In the genomic region with DNA sequence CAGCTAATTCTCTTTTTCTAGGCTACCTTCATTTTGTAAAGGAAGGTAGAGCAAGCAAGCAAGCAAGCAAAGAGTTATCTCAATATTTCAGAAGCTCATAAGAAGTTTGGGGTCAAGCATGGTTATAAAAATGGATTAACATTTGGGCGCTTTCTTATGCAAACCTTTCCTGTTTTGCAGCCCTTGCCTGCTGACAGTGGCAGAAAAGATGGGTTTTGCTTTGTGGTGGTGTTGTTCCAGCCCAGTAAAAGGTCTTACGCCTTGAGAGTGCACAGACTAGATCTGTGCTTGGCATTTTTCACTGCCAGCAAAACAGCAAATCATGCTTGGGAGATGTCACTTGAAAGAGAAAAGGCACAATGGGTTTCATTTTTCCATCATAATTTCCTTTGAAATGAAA, we compare ENCODE assay signal across 26 cellular contexts.
DNase-seq lines count a peak whose midpoint lies in the region; ATAC-seq, FAIRE-seq and TF ChIP-seq lines count a peak whose summit lies in the region.
"Had no signal": no experiment of that assay in that cellular context is flagged by ENCODE, and none has a peak within 500 bp of the region (broad histone marks: within the 10 kb centered on the region; RNA-seq: fewer than 3 reads in every experiment).

No MANE protein-coding gene starts in this region.

- no peak overlapping the region for H3K23ac ChIP-seq in H1 (ENCODE audit: insufficient read length)

- intact Hi-C loops in lower leg skin (cut with DNase I; ENCODE audit: low total_unique reads), result no loop called here

- POLR2A ChIA-PET in H1 (lab: Charles Lee; ENCODE audit: partially characterized antibody), result no interaction called here

- no peak overlapping the region for H2BK15ac ChIP-seq in H1 (ENCODE audit: low read length)

- H3K56ac ChIP-seq in H1 (replicated peaks; ENCODE audit: insufficient read length, low read depth, low read length), result no peak overlapping the region

- H3K79me1 ChIP-seq in H1 (ENCODE audit: low read depth, low read length), result no peaks in the 10 kb centered on the region

- H4K8ac ChIP-seq in H1 (ENCODE audit: extremely low read depth, insufficient read depth, low read length), result no peak overlapping the region

- no peak overlapping the region for H4K5ac ChIP-seq in H1 (ENCODE audit: insufficient read length, low read depth, low read length)

- H3K9me3 ChIP-seq in DND-41 (ENCODE audit: insufficient read depth, low read length, severe bottlenecking) (no peaks in the 10 kb centered on the region), H1 (ENCODE audit: insufficient read depth in 2 of 2, low read depth in 1 of 2, low read length in 1 of 2) (no peaks in the 10 kb centered on the region), neural progenitor cell (ENCODE audit: low read depth) (no peaks in the 10 kb centered on the region)
- H3K9me3 ChIP-seq: BE2C, BLaER1 had no signal

- DNase-seq in DND-41 (no peak), GM23338 (ENCODE audit: low spot score) (no peak), H1 (ENCODE audit: low read depth in 1 of 2, low spot score in 2 of 2) (no peak), neural progenitor cell (ENCODE audit: low spot score) (no peak), lower leg skin (ENCODE audit: low spot score in 2 of 2) (no peak), T-helper 9 cell (no peak), GM13977 (ENCODE audit: low spot score) (no peak)
- DNase-seq: 8988T; ACHN; BE2C; C1 segment of cervical spinal cord; CD4-positive, alpha-beta memory T cell; CD4-positive, CD25-positive, alpha-beta regulatory T cell; CD8-positive, alpha-beta memory T cell; COR-L47; DMS 273 treated with DMSO at 0.1 percent for 48 hours; DMS153; DMS53; DMS79; GF-D8 had no signal

- peaks cover 5% of the 10 kb centered on the region; the same call in 2 of the 3 replicates for H3K4me1 Mint-ChIP-seq in GM23338
- no peaks in the 10 kb centered on the region for H3K4me1 Mint-ChIP-seq in neural progenitor cell
- H3K4me1 Mint-ChIP-seq: CD14-positive monocyte; CD4-positive, alpha-beta memory T cell; CD4-positive, CD25-positive, alpha-beta regulatory T cell; CD8-positive, alpha-beta memory T cell had no signal

- H3K9me3 Mint-ChIP-seq in GM23338 (no peaks in the 10 kb centered on the region), neural progenitor cell (no peaks in the 10 kb centered on the region)

- no peaks in the 10 kb centered on the region for H3K27me3 ChIP-seq in DND-41 (ENCODE audit: insufficient read depth, low read length, poor library complexity)
- no peaks in the 10 kb centered on the region for H3K27me3 ChIP-seq in GM23338 (ENCODE audit: insufficient read depth)
- H3K27me3 ChIP-seq in H1 (replicated peaks in 1 of 4; ENCODE audit: control insufficient read depth in 3 of 4, extremely low read depth in 1 of 4, insufficient read depth in 3 of 4, low read length in 3 of 4), result no peaks in the 10 kb centered on the region
- H3K27me3 ChIP-seq in neural progenitor cell, result no peaks in the 10 kb centered on the region
- H3K27me3 ChIP-seq: BE2C, BLaER1 had no signal

- H2BK12ac ChIP-seq in H1 (ENCODE audit: low read depth, low read length), result no peak overlapping the region

- H3K4me1 ChIP-seq in DND-41 (ENCODE audit: insufficient read depth, low read length) (peaks cover 26% of the 10 kb centered on the region), GM23338 (ENCODE audit: insufficient read depth) (peaks cover 13% of the 10 kb centered on the region; the same call in 1 of the 2 replicates), H1 (replicated peaks in 1 of 4; ENCODE audit: control insufficient read depth in 3 of 4, insufficient read depth in 4 of 4, low read length in 3 of 4) (peaks cover 0 to 5% (median 0%) of the 10 kb centered on the region in 4 experiments; a peak in 2 of 7 replicates), neural progenitor cell (no peaks in the 10 kb centered on the region)
- H3K4me1 ChIP-seq: BE2C had no signal

- no peak overlapping the region for H2BK120ac ChIP-seq in H1 (replicated peaks; ENCODE audit: low read depth, low read length)

- H3K4me2 ChIP-seq in DND-41 (ENCODE audit: insufficient read depth, low read length) (no peak overlapping the region), GM23338 (no peak overlapping the region), H1 (ENCODE audit: insufficient read depth in 1 of 2, low read depth in 2 of 2, low read length in 2 of 2) (no peak overlapping the region), neural progenitor cell (no peak overlapping the region)
- H3K4me2 ChIP-seq: BLaER1 had no signal

- H3K27me3 Mint-ChIP-seq in GM23338 (ENCODE audit: insufficient read depth, low read depth, poor library complexity) (peaks cover 3% of the 10 kb centered on the region), neural progenitor cell (ENCODE audit: insufficient read depth, low read depth) (no peaks in the 10 kb centered on the region)
- H3K27me3 Mint-ChIP-seq: CD4-positive, CD25-positive, alpha-beta regulatory T cell; CD8-positive, alpha-beta memory T cell had no signal

- H3K18ac ChIP-seq in H1 (ENCODE audit: extremely low read depth, low read length), result no peak overlapping the region

- H2BK5ac ChIP-seq in H1 (ENCODE audit: low read depth, low read length), result no peak overlapping the region

- H3K79me2 ChIP-seq in DND-41 (ENCODE audit: insufficient read depth, low read length) (no peaks in the 10 kb centered on the region), GM23338 (replicated peaks; ENCODE audit: insufficient read depth) (no peaks in the 10 kb centered on the region), H1 (ENCODE audit: control insufficient read depth in 1 of 2, insufficient read depth in 2 of 2, low read length in 2 of 2) (no peaks in the 10 kb centered on the region), neural progenitor cell (ENCODE audit: low read depth) (no peaks in the 10 kb centered on the region)

- no peak for TF ChIP-seq RAD21 in H1 (IDR thresholded peaks at IDR 0.05 in 1 of 2, conservative IDR thresholded peaks at IDR 0.05 in 1 of 2; ENCODE audit: low read depth in 2 of 2, low read length in 2 of 2)

- H2AK5ac ChIP-seq in H1 (ENCODE audit: low read depth, low read length), result no peak overlapping the region

- ATAC-seq in DND-41 (ENCODE audit: insufficient read depth, low read depth), result peak; percentile 68
- ATAC-seq in GM23338, result no peak

- no peak overlapping the region for H3K4ac ChIP-seq in H1 (replicated peaks; ENCODE audit: insufficient read length, low read depth, low read length)

- TF ChIP-seq EP300 in H1 (IDR thresholded peaks at IDR 0.05; ENCODE audit: borderline replicate concordance in 1 of 2, low read depth in 2 of 2, low read length in 2 of 2), result no peak

- H3K36me3 ChIP-seq in DND-41 (ENCODE audit: insufficient read depth, low read length) (no peaks in the 10 kb centered on the region), GM23338 (ENCODE audit: insufficient read depth) (no peaks in the 10 kb centered on the region), H1 (ENCODE audit: control insufficient read depth in 2 of 4, insufficient read depth in 4 of 4, low read length in 3 of 4) (no peaks in the 10 kb centered on the region), neural progenitor cell (no peaks in the 10 kb centered on the region)
- H3K36me3 ChIP-seq: BE2C, BLaER1 had no signal

- no peak for FAIRE-seq in H1 (lab: Jason Lieb, UNC)
- FAIRE-seq: A204.1, G401.6, GM12891, GM18507 had no signal

- H3K9ac ChIP-seq in DND-41 (ENCODE audit: low read depth, low read length), result no peak overlapping the region
- no peak overlapping the region for H3K9ac ChIP-seq in H1 (replicated peaks in 1 of 4; ENCODE audit: extremely low read depth in 1 of 4, low read depth in 3 of 4, low read length in 3 of 4)
- no peak overlapping the region for H3K9ac ChIP-seq in neural progenitor cell
- H3K9ac ChIP-seq: BLaER1 had no signal

- no peak overlapping the region for H3K14ac ChIP-seq in H1 (ENCODE audit: insufficient read length)

- H3K27ac ChIP-seq in DND-41 (ENCODE audit: low read length) (peak overlapping the region; percentile 16; the same call in 1 of the 2 replicates), GM23338 (ENCODE audit: low read depth) (no peak overlapping the region), H1 (ENCODE audit: low read depth, low read length) (no peak overlapping the region), neural progenitor cell (no peak overlapping the region)
- H3K27ac ChIP-seq: BLaER1 had no signal

- H3K4me3 ChIP-seq in DND-41 (ENCODE audit: low read depth in 1 of 2, low read length in 2 of 2) (no peak overlapping the region), GM23338 (no peak overlapping the region), H1 (ENCODE audit: extremely low read depth in 1 of 4, insufficient read depth in 2 of 4, low read depth in 3 of 4, low read length in 4 of 4) (no peak overlapping the region), neural progenitor cell (no peak overlapping the region), lower leg skin (ENCODE audit: low read depth, poor library complexity, severe bottlenecking) (no peak overlapping the region)
- H3K4me3 ChIP-seq: BLaER1 had no signal

- no peak overlapping the region; the same call in 1 of the 2 replicates for H2AFZ ChIP-seq in DND-41 (ENCODE audit: low read depth, low read length)
- H2AFZ ChIP-seq in GM23338, result peak overlapping the region; percentile 90
- peak overlapping the region; percentile 20 for H2AFZ ChIP-seq in H1 (ENCODE audit: low read length)
- H2AFZ ChIP-seq in neural progenitor cell (replicated peaks), result peak overlapping the region; percentile 52

- no peak overlapping the region for H4K91ac ChIP-seq in H1 (replicated peaks; ENCODE audit: insufficient read length, low read length)

- 89% methylated on average over 2 of the region's 2 CpGs; no CpG with 5 or more reads in 1 of the 2 experiments for WGBS in H1 (ENCODE audit: extremely low coverage in 1 of 2, insufficient coverage in 1 of 2, insufficient read length in 1 of 2, insufficient replicate concordance in 2 of 2, low coverage in 1 of 2, low lambda C conversion rate in 2 of 2, missing lambda C conversion rate in 1 of 2), 2 experiments
- WGBS in lower leg skin, 2 donors, result 84 to 85% methylated on average over 2 of the region's 2 CpGs

- H3K4me3 Mint-ChIP-seq in GM23338 (no peak overlapping the region), neural progenitor cell (no peak overlapping the region)
- H3K4me3 Mint-ChIP-seq: CD14-positive monocyte; CD4-positive, alpha-beta memory T cell; CD4-positive, CD25-positive, alpha-beta regulatory T cell; CD8-positive, alpha-beta memory T cell had no signal

- TF ChIP-seq POLR2A in H1 (IDR thresholded peaks at IDR 0.05; ENCODE audit: control extremely low read depth in 1 of 2, low read depth in 2 of 2, low read length in 2 of 2), result no peak
- no peak for TF ChIP-seq POLR2A in lower leg skin (IDR thresholded peaks at IDR 0.05)

- no peaks in the 10 kb centered on the region for H3K23me2 ChIP-seq in H1 (ENCODE audit: low read depth, low read length)

- no peak overlapping the region for H2BK20ac ChIP-seq in H1 (ENCODE audit: low read length)

- H3F3A ChIP-seq in GM23338 (replicated peaks; ENCODE audit: low read depth), result no peaks in the 10 kb centered on the region
- H3F3A ChIP-seq in neural progenitor cell (ENCODE audit: low read depth), result no peaks in the 10 kb centered on the region

- in situ Hi-C loops in GM13977 (cut with MboI; ENCODE audit: low pct_unique_long_range_greater_than_20kb, low sequenced_read_pairs, unreplicated experiment), result no loop called here

- no peak for TF ChIP-seq CTCF in DND-41 (IDR thresholded peaks at IDR 0.05; ENCODE audit: borderline replicate concordance, extremely low read depth, low read length, poor library complexity, severe bottlenecking)
- TF ChIP-seq CTCF in GM23338 (conservative IDR thresholded peaks at IDR 0.05; ENCODE audit: low read depth in 2 of 2), result no peak
- no peak for TF ChIP-seq CTCF in H1 (IDR thresholded peaks at IDR 0.05; ENCODE audit: control extremely low read depth in 1 of 3, insufficient read depth in 1 of 3, low read depth in 1 of 3, low read length in 3 of 3)
- no peak for TF ChIP-seq CTCF in neural progenitor cell (IDR thresholded peaks at IDR 0.05)
- no peak for TF ChIP-seq CTCF in lower leg skin (IDR thresholded peaks at IDR 0.05)
- no peak for TF ChIP-seq CTCF in GM13977 (IDR thresholded peaks at IDR 0.05; ENCODE audit: extremely low read depth, insufficient read depth, missing control alignments)

- CTCF ChIA-PET in H1 (lab: Charles Lee; ENCODE audit: partially characterized antibody), result no interaction called here

- 0 out of 2 replicates have a peak, but pooled peaks cover 9% of the 10 kb centered on the region for H3K9me2 ChIP-seq in GM23338 (ENCODE audit: insufficient read depth)

- no peaks in the 10 kb centered on the region for H3K36me3 Mint-ChIP-seq in GM23338 (ENCODE audit: low read depth)
- no peaks in the 10 kb centered on the region for H3K36me3 Mint-ChIP-seq in neural progenitor cell
- H3K36me3 Mint-ChIP-seq: CD14-positive monocyte; CD4-positive, alpha-beta memory T cell; CD4-positive, CD25-positive, alpha-beta regulatory T cell; CD8-positive, alpha-beta memory T cell had no signal

- H3K27ac Mint-ChIP-seq in GM23338 (0 out of 2 replicates have a peak overlapping the region, but pooled peaks have one; percentile 37), neural progenitor cell (no peak overlapping the region)
- H3K27ac Mint-ChIP-seq: CD14-positive monocyte; CD4-positive, alpha-beta memory T cell; CD4-positive, CD25-positive, alpha-beta regulatory T cell; CD8-positive, alpha-beta memory T cell had no signal

- H4K20me1 ChIP-seq in DND-41 (ENCODE audit: insufficient read depth, low read length), result no peaks in the 10 kb centered on the region
- H4K20me1 ChIP-seq in GM23338 (replicated peaks; ENCODE audit: insufficient read depth), result no peaks in the 10 kb centered on the region
- no peaks in the 10 kb centered on the region for H4K20me1 ChIP-seq in H1 (replicated peaks in 1 of 2; ENCODE audit: control insufficient read depth in 1 of 2, insufficient read depth in 2 of 2, low read length in 2 of 2)
- H4K20me1 ChIP-seq in neural progenitor cell (ENCODE audit: low read depth), result no peaks in the 10 kb centered on the region
- H4K20me1 ChIP-seq: BLaER1 had no signal
